1 cellular context compared by ENCODE assay signal in the genomic region with DNA sequence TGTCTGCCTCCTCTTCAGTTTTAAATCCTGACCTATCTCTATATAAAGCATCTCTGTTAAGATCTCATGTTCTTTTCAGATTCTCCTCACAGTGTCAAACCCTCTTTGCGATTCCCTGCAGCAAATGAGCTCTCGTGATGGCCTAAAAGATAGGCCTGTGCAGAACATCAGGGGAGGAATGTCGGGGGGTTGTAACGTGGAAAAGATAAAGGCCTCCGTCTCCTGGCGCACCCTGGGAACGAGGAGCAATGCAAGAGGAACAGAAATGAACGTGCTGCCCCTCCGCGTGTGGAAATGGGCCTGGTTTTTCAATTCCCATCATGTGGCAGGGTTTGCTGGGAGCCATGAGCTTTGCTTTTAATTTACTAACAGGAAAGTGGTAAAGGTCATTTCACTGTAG.
TF ChIP-seq lines count a peak whose summit lies in the region.

No MANE protein-coding gene starts in this region.

TF ChIP-seq in IMR-90, 13 proteins besides CTCF, POLR2A, EP300 and RAD21 (continued from another document):
- TF ChIP-seq ELK1 (IDR thresholded peaks at IDR 0.05; ENCODE audit: borderline replicate concordance, low read depth, low read length), result no peak
- no peak for TF ChIP-seq MAFK (IDR thresholded peaks at IDR 0.05; ENCODE audit: low read depth, low read length)
- no peak for TF ChIP-seq BHLHE40 (IDR thresholded peaks at IDR 0.05; ENCODE audit: low read depth, low read length)
- TF ChIP-seq FOS (IDR thresholded peaks at IDR 0.05; ENCODE audit: low read depth, low read length), result no peak
- TF ChIP-seq CHD1 (IDR thresholded peaks at IDR 0.05; ENCODE audit: low read depth, low read length), result no peak
- TF ChIP-seq CEBPB (IDR thresholded peaks at IDR 0.05; ENCODE audit: low read depth, low read length), result no peak
- TF ChIP-seq, protein P1, sequence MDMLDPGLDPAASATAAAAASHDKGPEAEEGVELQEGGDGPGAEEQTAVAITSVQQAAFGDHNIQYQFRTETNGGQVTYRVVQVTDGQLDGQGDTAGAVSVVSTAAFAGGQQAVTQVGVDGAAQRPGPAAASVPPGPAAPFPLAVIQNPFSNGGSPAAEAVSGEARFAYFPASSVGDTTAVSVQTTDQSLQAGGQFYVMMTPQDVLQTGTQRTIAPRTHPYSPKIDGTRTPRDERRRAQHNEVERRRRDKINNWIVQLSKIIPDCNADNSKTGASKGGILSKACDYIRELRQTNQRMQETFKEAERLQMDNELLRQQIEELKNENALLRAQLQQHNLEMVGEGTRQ (IDR thresholded peaks at IDR 0.05; ENCODE audit: low read depth, low read length), result no peak
- TF ChIP-seq RFX5 (IDR thresholded peaks at IDR 0.05; ENCODE audit: low read depth, low read length), result no peak
- TF ChIP-seq SMC3 (IDR thresholded peaks at IDR 0.05; ENCODE audit: low read depth, low read length), result no peak
TF ChIP-seq in IMR-90: peak in this region for 0.
